9 cellular contexts compared by ENCODE assay signal in genomic region chr19:53525922-53526321, GRCh38. TPM values are rescaled to one million over a fixed set of nuclear protein-coding genes. Genes with fewer than 3 reads are reported as not detected.
"Had no signal": no experiment of that assay in that cellular context is flagged by ENCODE, and none has a peak within 500 bp of the region (broad histone marks: within the 10 kb centered on the region; RNA-seq: fewer than 3 reads in every experiment).

No MANE protein-coding gene starts in this region.

- H3K27ac Mint-ChIP-seq: IgD-negative memory B cell had no signal

- H3K4me3 Mint-ChIP-seq: IgD-negative memory B cell had no signal

- ATAC-seq: HepG2 had no signal

- FAIRE-seq: HepG2, HTR-8/SVneo had no signal

- H3K4me2 ChIP-seq: KMS-11 had no signal

- H3K27me3 Mint-ChIP-seq: IgD-negative memory B cell had no signal

- H3K9ac ChIP-seq: KMS-11 had no signal

- H3K27ac ChIP-seq: HL-60, KMS-11 had no signal

- DNase-seq: IMR-90, KBM-7, KG1 had no signal

RNA-seq across cellular contexts. Expression of gene ZNF813, which starts 58.4 kb away (rescaled TPM):
- total RNA-seq: HT-29 had no signal
